ENCODE assay signal across 11 cellular contexts in the genomic region with DNA sequence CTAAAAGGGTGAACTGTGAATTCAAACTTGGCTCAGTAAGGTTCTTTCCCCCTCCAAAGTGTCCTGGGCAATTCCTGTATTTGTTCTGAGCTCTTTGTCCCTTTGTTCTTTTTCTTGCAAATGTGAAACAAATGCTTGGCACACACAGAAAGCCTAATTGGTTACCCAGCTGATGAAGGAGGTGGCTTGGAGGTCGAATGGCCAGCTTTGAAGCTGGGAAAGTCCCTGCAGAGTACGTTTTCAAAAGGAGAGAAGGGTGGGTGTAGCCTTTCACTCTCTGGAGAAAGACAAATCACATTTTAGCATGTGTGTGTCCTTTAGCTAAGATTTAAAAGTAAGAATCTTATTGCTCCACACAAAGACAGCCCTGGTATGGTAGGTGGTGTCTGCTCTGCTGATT.
DNase-seq lines count a peak whose midpoint lies in the region; ATAC-seq and TF ChIP-seq lines count a peak whose summit lies in the region.
"Had no signal": no experiment of that assay in that cellular context is flagged by ENCODE, and none has a peak within 500 bp of the region (broad histone marks: within the 10 kb centered on the region; RNA-seq: fewer than 3 reads in every experiment).

No MANE protein-coding gene starts in this region.

- no peaks in the 10 kb centered on the region for H3K36me3 Mint-ChIP-seq in chondrocyte (ENCODE audit: low read depth)

- no peak overlapping the region for H3K27ac Mint-ChIP-seq in chondrocyte (ENCODE audit: unreplicated experiment)

- H3K27me3 ChIP-seq in trophoblast cell (ENCODE audit: insufficient read depth, low read length): no peaks in the 10 kb centered on the region
- H3K27me3 ChIP-seq: ascending aorta, SJSA1 had no signal

- no peak overlapping the region for H3K4me3 ChIP-seq in trophoblast cell (ENCODE audit: low read depth, low read length)
- H3K4me3 ChIP-seq: ascending aorta, left ventricle myocardium inferior, SJSA1 had no signal

- H3K4me3 Mint-ChIP-seq in chondrocyte (ENCODE audit: unreplicated experiment): no peak overlapping the region

- H3K14ac ChIP-seq in trophoblast cell (ENCODE audit: low read length): no peak overlapping the region

- no peaks in the 10 kb centered on the region for H3K4me1 ChIP-seq in trophoblast cell (ENCODE audit: control insufficient read depth in 1 of 2, insufficient read depth in 2 of 2, low read length in 2 of 2)
- H3K4me1 ChIP-seq: ascending aorta, SJSA1 had no signal

- CTCF ChIA-PET in HEK293T (lab: Yijun Ruan, JAX): no interaction called here

- H3K79me2 ChIP-seq in trophoblast cell (ENCODE audit: control insufficient read depth, insufficient read depth, low read length, poor library complexity): no peaks in the 10 kb centered on the region

- no peaks in the 10 kb centered on the region for H3K36me3 ChIP-seq in trophoblast cell (ENCODE audit: control insufficient read depth in 1 of 2, insufficient read depth in 2 of 2, low read length in 2 of 2)
- H3K36me3 ChIP-seq: ascending aorta, left ventricle myocardium inferior, SJSA1 had no signal

- no peaks in the 10 kb centered on the region for H3K9me3 ChIP-seq in trophoblast cell (ENCODE audit: insufficient read depth, low read depth, low read length)
- H3K9me3 ChIP-seq: ascending aorta, left ventricle myocardium inferior, SJSA1 had no signal

- H4K91ac ChIP-seq in trophoblast cell (ENCODE audit: low read depth, low read length): no peak overlapping the region

- ATAC-seq in GM18909 (IDR thresholded peaks at IDR 0.05; ENCODE audit: poor library complexity, unreplicated experiment) (peak; percentile 85), GM21825 (IDR thresholded peaks at IDR 0.05; ENCODE audit: unreplicated experiment) (peak; percentile 85), HG03575 (IDR thresholded peaks at IDR 0.05; ENCODE audit: extremely low read depth, insufficient number of reproducible peaks, low FRiP score, unreplicated experiment) (peak; percentile 50)

- H2BK12ac ChIP-seq in trophoblast cell (ENCODE audit: low read length): no peak overlapping the region

- H2AFZ ChIP-seq in trophoblast cell (ENCODE audit: insufficient read depth, low read length, poor library complexity): no peak overlapping the region

- no peak overlapping the region for H4K12ac ChIP-seq in trophoblast cell (ENCODE audit: low read depth, low read length)

- no peak overlapping the region for H2AK5ac ChIP-seq in trophoblast cell (ENCODE audit: low read length)

- H3K27ac ChIP-seq in trophoblast cell (ENCODE audit: low read depth, low read length): no peak overlapping the region
- H3K27ac ChIP-seq: ascending aorta, left ventricle myocardium inferior, SJSA1 had no signal

- H3K27me3 Mint-ChIP-seq in chondrocyte (ENCODE audit: low read depth): peaks cover 30% of the 10 kb centered on the region

- H3K18ac ChIP-seq in trophoblast cell (ENCODE audit: low read length): no peak overlapping the region

- no peaks in the 10 kb centered on the region for H3K79me1 ChIP-seq in trophoblast cell (ENCODE audit: low read length)

- no peak overlapping the region for H3K4ac ChIP-seq in trophoblast cell (ENCODE audit: low read depth, low read length)

- TF ChIP-seq CTCF in chondrocyte (IDR thresholded peaks at IDR 0.05): no peak

- H3K9me3 Mint-ChIP-seq in chondrocyte (ENCODE audit: low read depth): no peaks in the 10 kb centered on the region

- H2BK5ac ChIP-seq in trophoblast cell (ENCODE audit: low read depth, low read length, poor library complexity): no peak overlapping the region

- peak; percentile 46 for DNase-seq in iPS-NIHi7 (ENCODE audit: extremely low spot score)
- no peak for DNase-seq in HEK293T (ENCODE audit: extremely low spot score)
- no peak for DNase-seq in T-helper 1 cell
- no peak for DNase-seq in chondrocyte (ENCODE audit: low spot score)
- DNase-seq in trophoblast cell: no peak
- DNase-seq: left ventricle myocardium inferior had no signal

- no peak overlapping the region for H4K8ac ChIP-seq in trophoblast cell (ENCODE audit: low read depth, low read length)

- no peak overlapping the region for H3K9ac ChIP-seq in trophoblast cell (ENCODE audit: low read length)

- H3K4me2 ChIP-seq in trophoblast cell (ENCODE audit: low read length): no peak overlapping the region

- H2BK120ac ChIP-seq in trophoblast cell (ENCODE audit: insufficient read depth, low read length, poor library complexity): no peak overlapping the region

- POLR2A ChIA-PET in HEK293T (lab: Yijun Ruan, JAX): no interaction called here

- H3K4me1 Mint-ChIP-seq in chondrocyte (ENCODE audit: low read depth): no peaks in the 10 kb centered on the region

- WGBS in trophoblast cell (ENCODE audit: extremely low coverage, insufficient coverage, insufficient read length): no CpG with 5 or more reads among the region's 2 CpGs

- H3K23ac ChIP-seq in trophoblast cell (ENCODE audit: low read length): no peak overlapping the region

TF ChIP-seq in HEK293T, 16 proteins besides CTCF, POLR2A, EP300 and RAD21:
- no peak for TF ChIP-seq CTBP1 (IDR thresholded peaks at IDR 0.05; ENCODE audit: borderline replicate concordance)
- no peak for TF ChIP-seq ELF4 (IDR thresholded peaks at IDR 0.05)
- TF ChIP-seq NFRKB (IDR thresholded peaks at IDR 0.05): no peak
- no peak for TF ChIP-seq SUZ12 (IDR thresholded peaks at IDR 0.05)
- TF ChIP-seq ZNF384 (IDR thresholded peaks at IDR 0.05): no peak
- no peak for TF ChIP-seq HDGF (IDR thresholded peaks at IDR 0.05; ENCODE audit: borderline replicate concordance)
- no peak for TF ChIP-seq ARNT (IDR thresholded peaks at IDR 0.05)
- TF ChIP-seq LEF1 (IDR thresholded peaks at IDR 0.05; ENCODE audit: borderline replicate concordance): no peak
- TF ChIP-seq PKNOX1 (IDR thresholded peaks at IDR 0.05): no peak
- TF ChIP-seq SP1 (IDR thresholded peaks at IDR 0.05): no peak
- no peak for TF ChIP-seq L3MBTL2 (conservative IDR thresholded peaks at IDR 0.05)
- no peak for TF ChIP-seq FOXK2 (IDR thresholded peaks at IDR 0.05)
- TF ChIP-seq TARDBP (IDR thresholded peaks at IDR 0.05): no peak
- TF ChIP-seq FOXM1 (IDR thresholded peaks at IDR 0.05; ENCODE audit: borderline replicate concordance): no peak
- no peak for TF ChIP-seq FOXA1 (IDR thresholded peaks at IDR 0.05)
- no peak for TF ChIP-seq BHLHE40 (IDR thresholded peaks at IDR 0.05; ENCODE audit: borderline replicate concordance)
